In genomic region chr7:139099181-139099947, GRCh38 we compare ENCODE assay signal across 12 cellular contexts. TPM values are rescaled to one million over a fixed set of nuclear protein-coding genes. Genes with fewer than 3 reads are reported as not detected.
DNase-seq lines count a peak whose midpoint lies in the region; ATAC-seq, FAIRE-seq and TF ChIP-seq lines count a peak whose summit lies in the region.
"Had no signal": no experiment of that assay in that cellular context is flagged by ENCODE, and none has a peak within 500 bp of the region (broad histone marks: within the 10 kb centered on the region; RNA-seq: fewer than 3 reads in every experiment).

No MANE protein-coding gene starts in this region.

- H3K36me3 Mint-ChIP-seq in activated naive CD8-positive, alpha-beta T cell treated with anti-CD3 and anti-CD28 coated beads for 36 hours: peaks cover 83% of the 10 kb centered on the region

- FAIRE-seq in HepG2 (lab: Jason Lieb, UNC): no peak

- peaks cover 80% of the 10 kb centered on the region for H3K4me1 Mint-ChIP-seq in activated naive CD8-positive, alpha-beta T cell treated with anti-CD3 and anti-CD28 coated beads for 36 hours

- H3K36me3 ChIP-seq in HepG2 (replicated peaks in 1 of 2; ENCODE audit: control insufficient read depth in 1 of 2, insufficient read depth in 2 of 2, low read length in 2 of 2) (peaks cover 0 to 3% of the 10 kb centered on the region in 2 experiments; a peak in 1 of 5 replicates), ascending aorta (peaks cover 0 to 7% of the 10 kb centered on the region in 2 donors)

- no peaks in the 10 kb centered on the region for H3K27me3 ChIP-seq in HepG2 (ENCODE audit: control insufficient read depth in 1 of 2, insufficient read depth in 2 of 2, low read length in 2 of 2)
- H3K27me3 ChIP-seq in ascending aorta: no peaks in the 10 kb centered on the region

- H2AFZ ChIP-seq in HepG2 (ENCODE audit: low read length): no peak overlapping the region

- peak overlapping the region; percentile 88 for H3K27ac Mint-ChIP-seq in activated naive CD8-positive, alpha-beta T cell treated with anti-CD3 and anti-CD28 coated beads for 36 hours

- H3K4me1 ChIP-seq in HepG2 (ENCODE audit: insufficient read depth, low read length): peaks cover 36% of the 10 kb centered on the region
- H3K4me1 ChIP-seq in ascending aorta: peaks cover 0 to 2% of the 10 kb centered on the region in 2 donors

- no peak for TF ChIP-seq RAD21 in HepG2 (CRISPR knock-in tag; IDR thresholded peaks at IDR 0.05)

- H3K4me3 ChIP-seq in HepG2 (replicated peaks in 1 of 3; ENCODE audit: insufficient read depth in 1 of 3, low read depth in 2 of 3, low read length in 3 of 3): no peak overlapping the region
- H3K4me3 ChIP-seq in ascending aorta: no peak overlapping the region

- in situ Hi-C loops in HepG2 (cut with HindIII; ENCODE audit: extremely low pct_ligation_motif_present, low pct_unique_long_range_greater_than_20kb): no loop called here

- H3K9me3 ChIP-seq in HepG2 (ENCODE audit: low read length) (no peaks in the 10 kb centered on the region), ascending aorta (no peaks in the 10 kb centered on the region)
- H3K9me3 ChIP-seq: SK-N-SH had no signal

- CTCF ChIA-PET in HepG2 (lab: Yijun Ruan, JAX; ENCODE audit: low intra/inter-chr PET ratio, low total read pairs): no interaction called here

- POLR2A ChIA-PET in HepG2 (lab: Yijun Ruan, JAX): no interaction called here

- ATAC-seq in HepG2: no peak
- no peak for ATAC-seq in HG03354 (IDR thresholded peaks at IDR 0.05; ENCODE audit: poor library complexity, severe bottlenecking, unreplicated experiment)

- H4K20me1 ChIP-seq in HepG2 (ENCODE audit: insufficient read depth, low read length): no peaks in the 10 kb centered on the region

- TF ChIP-seq CTCF in HepG2 (CRISPR knock-in tag; IDR thresholded peaks at IDR 0.05): no peak
- no peak for TF ChIP-seq CTCF in ascending aorta (IDR thresholded peaks at IDR 0.05)

- no peak overlapping the region for H3K9ac ChIP-seq in HepG2 (ENCODE audit: insufficient read depth, low read depth, low read length)
- H3K9ac ChIP-seq: SK-N-SH had no signal

- H3K27me3 Mint-ChIP-seq in activated naive CD8-positive, alpha-beta T cell treated with anti-CD3 and anti-CD28 coated beads for 36 hours: no peaks in the 10 kb centered on the region

- no peak for TF ChIP-seq POLR2A in HepG2 (IDR thresholded peaks at IDR 0.05; ENCODE audit: insufficient read depth in 1 of 2, low read depth in 2 of 2, low read length in 2 of 2)

- intact Hi-C loops in HepG2 (cut with micrococcal nuclease; ENCODE audit: unreplicated experiment): no loop called here
- intact Hi-C loops in ascending aorta (cut with DNase I): no loop called here

- peaks cover 1% of the 10 kb centered on the region for H3K9me3 Mint-ChIP-seq in activated naive CD8-positive, alpha-beta T cell treated with anti-CD3 and anti-CD28 coated beads for 36 hours

- BruUV-seq in HepG2 (replicated peaks; lab: Mats Ljungman, UMichigan): no TSS peak

- H3K4me3 Mint-ChIP-seq in activated naive CD8-positive, alpha-beta T cell treated with anti-CD3 and anti-CD28 coated beads for 36 hours: peak overlapping the region; percentile 68

- TF ChIP-seq EP300 in HepG2 (IDR thresholded peaks at IDR 0.05; ENCODE audit: low read depth in 2 of 2, low read length in 2 of 2) (no peak), HepG2 (CRISPR knock-in tag; IDR thresholded peaks at IDR 0.05; ENCODE audit: borderline replicate concordance) (no peak)

- no peak overlapping the region for H3K4me2 ChIP-seq in HepG2 (ENCODE audit: low read depth, low read length)
- H3K4me2 ChIP-seq: SK-N-SH had no signal

- peaks cover 46% of the 10 kb centered on the region for H3K79me2 ChIP-seq in HepG2 (ENCODE audit: insufficient read depth, low read length)

- 84% methylated on average over 8 of the region's 8 CpGs for WGBS in HepG2 (ENCODE audit: low lambda C conversion rate)

- DNase-seq in AG20443 (ENCODE audit: low spot score) (peak; percentile 16), GM03348 (ENCODE audit: low spot score) (peak; percentile 26), HepG2 (ENCODE audit: low spot score) (no peak), cerebellar cortex (ENCODE audit: low spot score) (no peak), NCI-H1105 treated with DMSO at 0.1 percent for 48 hours (lab: John Stamatoyannopoulos, UW) (no peak), ascending aorta (ENCODE audit: low spot score in 2 of 2) (no peak)
- DNase-seq in activated naive CD8-positive, alpha-beta T cell treated with anti-CD3 and anti-CD28 coated beads for 36 hours: no peak
- DNase-seq: C1 segment of cervical spinal cord; NCI-H2029 treated with DMSO at 0.1 percent for 48 hours; SK-N-SH; stimulated activated CD4-positive, alpha-beta T cell treated with anti-CD3 and anti-CD28 coated beads, Interleukin-4, amount 100 ng/mL, for 1 hour had no signal

- H3K27ac ChIP-seq in HepG2 (ENCODE audit: extremely low read length, insufficient read depth, low read length) (no peak overlapping the region), ascending aorta (no peak overlapping the region)

TF ChIP-seq in HepG2, 621 proteins besides CTCF, POLR2A, EP300 and RAD21 (continues in another document):
- no peak for TF ChIP-seq NFATC3 (CRISPR knock-in tag; IDR thresholded peaks at IDR 0.05)
- no peak for TF ChIP-seq ARID4A (CRISPR knock-in tag; IDR thresholded peaks at IDR 0.05; ENCODE audit: borderline replicate concordance)
- no peak for TF ChIP-seq ZNF670 (CRISPR knock-in tag; IDR thresholded peaks at IDR 0.05; ENCODE audit: borderline replicate concordance)
- no peak for TF ChIP-seq POLR2G (IDR thresholded peaks at IDR 0.05; ENCODE audit: low read depth, low read length)
- TF ChIP-seq SMAD9 (CRISPR knock-in tag; IDR thresholded peaks at IDR 0.05): no peak
- TF ChIP-seq ZBTB7B (CRISPR knock-in tag; IDR thresholded peaks at IDR 0.05): no peak
- TF ChIP-seq ZNF460 (CRISPR knock-in tag; IDR thresholded peaks at IDR 0.05; ENCODE audit: borderline replicate concordance): peak; percentile 57; the same call in 1 of the 2 replicates
- TF ChIP-seq PPARG (CRISPR knock-in tag; conservative IDR thresholded peaks at IDR 0.05): peak; percentile 51; the same call in 1 of the 2 replicates

RNA-seq across cellular contexts. Expression of gene ZC3HAV1, which starts 10.2 kb away (rescaled TPM):
- 100 to 1,000 TPM; 117 to 118 TPM for total RNA-seq in activated naive CD8-positive, alpha-beta T cell treated with anti-CD3 and anti-CD28 coated beads for 36 hours
- total RNA-seq in HepG2 (2016; rRNA removed; fragmentation: Illumina TruSeq; extraction: Trizol) (23.7 and 33.5 TPM in 2 replicates), ascending aorta (25.0 TPM)
- total RNA-seq in HepG2 (2016; cell fraction: cytosol; rRNA removed; fragmentation: Illumina TruSeq; extraction: Trizol; ENCODE audit: low read depth): 3.5 and 4.3 TPM in 2 replicates
- 22.9 and 29.8 TPM in 2 replicates for total RNA-seq in HepG2 (2016; cell fraction: insoluble cytoplasmic fraction; rRNA removed; fragmentation: Illumina TruSeq; extraction: Trizol)
- 9.5 and 10.0 TPM in 2 replicates for total RNA-seq in HepG2 (2016; cell fraction: membrane; rRNA removed; fragmentation: Illumina TruSeq; extraction: Trizol)
- total RNA-seq in HepG2 (2016; cell fraction: nucleus; rRNA removed; fragmentation: Illumina TruSeq; extraction: Trizol): 19.8 and 20.1 TPM in 2 replicates
- 12.7 and 13.7 TPM in 2 replicates for polyA plus RNA-seq in HepG2 (2011; rRNA removed)
- polyA plus RNA-seq in HepG2 (2011; cell fraction: cytosol; rRNA removed): 6.8 and 12.0 TPM in 2 replicates
- polyA plus RNA-seq in HepG2 (2011; cell fraction: nucleus; rRNA removed): 5.7 and 7.7 TPM in 2 replicates
- 9.0 and 9.1 TPM in 2 replicates for polyA plus RNA-seq in HepG2 (2012)
- 0.80 and 0.85 TPM in 2 replicates for polyA plus RNA-seq in HepG2 (2016; cell fraction: cytosol; fragmentation: Illumina TruSeq; extraction: Trizol; ENCODE audit: low read depth)
- polyA plus RNA-seq in HepG2 (2016; cell fraction: insoluble cytoplasmic fraction; fragmentation: Illumina TruSeq; extraction: Trizol; ENCODE audit: low read depth): 25.7 and 27.7 TPM in 2 replicates
- polyA plus RNA-seq in HepG2 (2016; cell fraction: membrane; fragmentation: Illumina TruSeq; extraction: Trizol; ENCODE audit: low read depth): 2.5 and 2.7 TPM in 2 replicates
- polyA plus RNA-seq in HepG2 (2016; cell fraction: nucleus; fragmentation: Illumina TruSeq; extraction: Trizol; ENCODE audit: insufficient read depth, low read depth): 17.5 and 18.1 TPM in 2 replicates
- polyA minus RNA-seq in HepG2 (2011; rRNA and poly(A)+ RNA removed; ENCODE audit: low replicate concordance): 30.1 and 55.4 TPM in 2 replicates
- polyA minus RNA-seq in HepG2 (2011; cell fraction: cytosol; rRNA and poly(A)+ RNA removed): 18.6 and 25.6 TPM in 2 replicates
- 17.3 and 24.6 TPM in 2 replicates for polyA minus RNA-seq in HepG2 (2011; cell fraction: nucleus; rRNA and poly(A)+ RNA removed)

Comparison
In these comparisons a context has a peak if more than half of its experiments do, and no peak if none do; other contexts are left out.
1. DNase-seq: peak in AG20443 (single experiment) and GM03348 (single experiment); none in activated naive CD8-positive, alpha-beta T cell treated with anti-CD3 and anti-CD28 coated beads for 36 hours (single experiment), HepG2 (single experiment), cerebellar cortex (single experiment), NCI-H1105 treated with DMSO at 0.1 percent for 48 hours (single experiment) and ascending aorta (0 of 2).